ENCODE assay signal across 1 cellular context in genomic region chrX:45515262-45516215, GRCh38.
TF ChIP-seq lines count a peak whose summit lies in the region.

No MANE protein-coding gene starts in this region.

TF ChIP-seq in SK-N-SH treated with all-trans-retinoic acid at 6 μM for 48 hours, 23 proteins besides CTCF, POLR2A, EP300 and RAD21 (continued from another document):
- TF ChIP-seq CSRNP3 (CRISPR knock-in tag; IDR thresholded peaks at IDR 0.05) (no peak), ARNTL (CRISPR knock-in tag; IDR thresholded peaks at IDR 0.05; ENCODE audit: borderline replicate concordance, low read depth) (no peak), ZNF70 (CRISPR knock-in tag; IDR thresholded peaks at IDR 0.05) (no peak), OSR1 (CRISPR knock-in tag; IDR thresholded peaks at IDR 0.05) (no peak), ZNF8 (CRISPR knock-in tag; IDR thresholded peaks at IDR 0.05) (no peak), CREB5 (CRISPR knock-in tag; IDR thresholded peaks at IDR 0.05; ENCODE audit: low read depth) (no peak), BACH2 (CRISPR knock-in tag; IDR thresholded peaks at IDR 0.05; ENCODE audit: borderline replicate concordance) (no peak), TSHZ2 (CRISPR knock-in tag; IDR thresholded peaks at IDR 0.05) (no peak), ZFP3 (CRISPR knock-in tag; IDR thresholded peaks at IDR 0.05) (no peak), PPARA (CRISPR knock-in tag; IDR thresholded peaks at IDR 0.05; ENCODE audit: borderline replicate concordance) (no peak), CSDC2 (CRISPR knock-in tag; IDR thresholded peaks at IDR 0.05) (no peak), RARB (CRISPR knock-in tag; IDR thresholded peaks at IDR 0.05) (no peak), ZNF565 (CRISPR knock-in tag; conservative IDR thresholded peaks at IDR 0.05; ENCODE audit: low read depth) (no peak)
